Comparison of ENCODE assay signal across 8 cellular contexts in the genomic region with DNA sequence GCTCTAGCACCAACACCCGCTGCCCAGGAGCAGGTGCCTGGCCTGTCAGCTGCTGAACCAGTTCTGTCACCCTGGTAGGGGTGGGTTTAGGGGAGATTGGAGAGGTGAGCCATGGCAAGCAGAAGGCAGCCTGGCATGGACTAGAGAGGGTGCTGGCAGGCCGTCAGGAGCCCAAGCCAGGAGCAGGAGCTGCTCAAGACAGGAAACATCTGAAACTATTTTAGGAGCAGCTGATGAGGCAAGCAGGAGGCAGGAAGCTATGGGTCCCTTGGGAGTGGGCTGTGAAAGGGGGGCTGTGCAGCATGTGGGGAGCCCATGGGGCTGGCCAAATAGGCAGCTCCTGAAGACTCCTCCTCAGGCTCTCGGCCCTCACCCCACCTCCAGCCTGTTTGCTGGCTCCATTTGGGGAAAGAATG. TPM values are rescaled to one million over a fixed set of nuclear protein-coding genes. Genes with fewer than 3 reads are reported as not detected.
DNase-seq lines count a peak whose midpoint lies in the region; ATAC-seq and TF ChIP-seq lines count a peak whose summit lies in the region.

No MANE protein-coding gene starts in this region.

- no peak for ATAC-seq in HG02938 (IDR thresholded peaks at IDR 0.05; ENCODE audit: unreplicated experiment)

- peak overlapping the region; percentile 38 for H3K4me3 Mint-ChIP-seq in activated T-helper 1 cell treated with anti-CD3 and anti-CD28 coated beads, Interleukin-12 subunit alpha, Interleukin-12 subunit beta, Interleukin-2, Interleukin-4 antibody, amounts not matched to agents 30 ng/mL and 10 ng/mL and 1 ng/mL, durations not matched to agents 14 hours and 24 hours and 36 hours

- DNase-seq in AG08395 (ENCODE audit: low spot score) = peak; percentile 89
- no peak for DNase-seq in activated T-helper 1 cell treated with anti-CD3 and anti-CD28 coated beads, Interleukin-12 subunit alpha, Interleukin-12 subunit beta, Interleukin-2, Interleukin-4 antibody, amounts not matched to agents 30 ng/mL and 10 ng/mL and 1 ng/mL, durations not matched to agents 14 hours and 24 hours and 36 hours (ENCODE audit: low spot score)
- DNase-seq in left ventricle myocardium inferior = peak; percentile 88
- DNase-seq in stimulated activated naive CD4-positive, alpha-beta T cell treated with Interleukin-2 at 50 U/mL for 16 hours (lab: John Stamatoyannopoulos, UW) = no peak
- DNase-seq in stimulated activated CD4-positive, alpha-beta T cell treated with anti-CD3 and anti-CD28 coated beads, Interleukin-4, amount 100 ng/mL, for 1 hour = no peak

- H3K36me3 ChIP-seq in HEK293 (ENCODE audit: control insufficient read depth in 2 of 2, insufficient read depth in 1 of 2, low read length in 2 of 2) (no peaks in the 10 kb centered on the region), left ventricle myocardium inferior (peaks cover 13% of the 10 kb centered on the region), skeletal muscle tissue (ENCODE audit: control insufficient read depth in 3 of 3, insufficient read depth in 3 of 3, low read length in 3 of 3) (peaks cover 4 to 7% (median 5%) of the 10 kb centered on the region in 3 donors)

- H3K36me3 Mint-ChIP-seq in activated T-helper 1 cell treated with anti-CD3 and anti-CD28 coated beads, Interleukin-12 subunit alpha, Interleukin-12 subunit beta, Interleukin-2, Interleukin-4 antibody, amounts not matched to agents 30 ng/mL and 10 ng/mL and 1 ng/mL, durations not matched to agents 14 hours and 24 hours and 36 hours (ENCODE audit: low read depth) = peaks cover 14% of the 10 kb centered on the region

- peak overlapping the region; percentile 63 to 82 (median 64) for H3K9ac ChIP-seq in skeletal muscle tissue (ENCODE audit: low read depth in 1 of 3, low read length in 3 of 3)

- POLR2A ChIA-PET in HEK293 (lab: Yijun Ruan, JAX) = interaction anchor here (0.6 to 1.1 kb wide), 2 partner anchors 15 to 19 kb away, joined by 3 read pairs; a partner anchor contains a TSS

- peak overlapping the region; percentile 21 for H3K27ac Mint-ChIP-seq in activated T-helper 1 cell treated with anti-CD3 and anti-CD28 coated beads, Interleukin-12 subunit alpha, Interleukin-12 subunit beta, Interleukin-2, Interleukin-4 antibody, amounts not matched to agents 30 ng/mL and 10 ng/mL and 1 ng/mL, durations not matched to agents 14 hours and 24 hours and 36 hours

- H3K9me3 ChIP-seq in HEK293 (ENCODE audit: control insufficient read depth, insufficient read depth, low read depth, low read length) (no peaks in the 10 kb centered on the region), left ventricle myocardium inferior (replicated peaks) (no peaks in the 10 kb centered on the region), skeletal muscle tissue (ENCODE audit: control insufficient read depth in 3 of 3, low read length in 3 of 3) (no peaks in the 10 kb centered on the region)

- no peaks in the 10 kb centered on the region for H3K9me3 Mint-ChIP-seq in activated T-helper 1 cell treated with anti-CD3 and anti-CD28 coated beads, Interleukin-12 subunit alpha, Interleukin-12 subunit beta, Interleukin-2, Interleukin-4 antibody, amounts not matched to agents 30 ng/mL and 10 ng/mL and 1 ng/mL, durations not matched to agents 14 hours and 24 hours and 36 hours

- peaks cover 3% of the 10 kb centered on the region for H3K27me3 Mint-ChIP-seq in activated T-helper 1 cell treated with anti-CD3 and anti-CD28 coated beads, Interleukin-12 subunit alpha, Interleukin-12 subunit beta, Interleukin-2, Interleukin-4 antibody, amounts not matched to agents 30 ng/mL and 10 ng/mL and 1 ng/mL, durations not matched to agents 14 hours and 24 hours and 36 hours (ENCODE audit: insufficient read depth)

- peaks cover 27% of the 10 kb centered on the region for H3K4me1 Mint-ChIP-seq in activated T-helper 1 cell treated with anti-CD3 and anti-CD28 coated beads, Interleukin-12 subunit alpha, Interleukin-12 subunit beta, Interleukin-2, Interleukin-4 antibody, amounts not matched to agents 30 ng/mL and 10 ng/mL and 1 ng/mL, durations not matched to agents 14 hours and 24 hours and 36 hours (ENCODE audit: low read depth)

- H3K4me1 ChIP-seq in HEK293 (ENCODE audit: control insufficient read depth, insufficient read depth, low read length) (no peaks in the 10 kb centered on the region), left ventricle myocardium inferior (peaks cover 62% of the 10 kb centered on the region), skeletal muscle tissue (ENCODE audit: control insufficient read depth in 3 of 3, insufficient read depth in 3 of 3, low read length in 3 of 3) (peaks cover 45 to 51% (median 48%) of the 10 kb centered on the region in 3 donors)

- TF ChIP-seq CTCF in HEK293 (tag by site-specific recombination; IDR thresholded peaks at IDR 0.05) (no peak), left ventricle myocardium inferior (IDR thresholded peaks at IDR 0.05; ENCODE audit: borderline replicate concordance) (no peak)

- H3K27me3 ChIP-seq in left ventricle myocardium inferior (ENCODE audit: low read depth) (no peaks in the 10 kb centered on the region), skeletal muscle tissue (ENCODE audit: control insufficient read depth in 3 of 3, insufficient read depth in 3 of 3, low read length in 3 of 3) (no peaks in the 10 kb centered on the region)

- CTCF ChIA-PET in HEK293 (lab: Yijun Ruan, JAX) = interaction anchor here (1.3 to 2.0 kb wide), 2 partner anchors 34 to 95 kb away, joined by 4 to 10 read pairs; no protein-coding TSS in a partner anchor

- intact Hi-C loops in activated T-helper 1 cell treated with anti-CD3 and anti-CD28 coated beads, Interleukin-12 subunit alpha, Interleukin-12 subunit beta, Interleukin-2, Interleukin-4 antibody, amounts not matched to agents 30 ng/mL and 10 ng/mL and 1 ng/mL, durations not matched to agents 14 hours and 24 hours and 36 hours (cut with micrococcal nuclease) = no loop called here
- intact Hi-C loops in left ventricle myocardium inferior (cut with micrococcal nuclease) = no loop called here

- H3K27ac ChIP-seq in HEK293 (ENCODE audit: extremely low read depth, low read depth, low read length) (no peak overlapping the region), left ventricle myocardium inferior (replicated peaks) (peak overlapping the region; percentile 99), skeletal muscle tissue (ENCODE audit: low read depth, low read length) (peak overlapping the region; percentile 89)

- H3K4me3 ChIP-seq in HEK293 (ENCODE audit: low read depth, low read length) (no peak overlapping the region), left ventricle myocardium inferior (peak overlapping the region; percentile 91), skeletal muscle tissue (ENCODE audit: low read length in 3 of 3) (peak overlapping the region; percentile 75 to 94 (median 93))

TF ChIP-seq in HEK293, 187 proteins besides CTCF, POLR2A, EP300 and RAD21 (continues in another document):
- TF ChIP-seq ZNF302 (tag by site-specific recombination; IDR thresholded peaks at IDR 0.05; ENCODE audit: low read depth) = no peak

RNA-seq across cellular contexts. Expression of a gene that starts 2.3 kb away (rescaled TPM):
- total RNA-seq in activated T-helper 1 cell treated with anti-CD3 and anti-CD28 coated beads, Interleukin-12 subunit alpha, Interleukin-12 subunit beta, Interleukin-2, Interleukin-4 antibody, amounts not matched to agents 30 ng/mL and 10 ng/mL and 1 ng/mL, durations not matched to agents 14 hours and 24 hours and 36 hours = 1.3 and 2.7 TPM in 2 replicates
- total RNA-seq in left ventricle myocardium inferior (2.3 TPM), skeletal muscle tissue (11.5 TPM)

RNA-seq across cellular contexts. Expression of a gene that starts 5.7 kb away (rescaled TPM):
- total RNA-seq in activated T-helper 1 cell treated with anti-CD3 and anti-CD28 coated beads, Interleukin-12 subunit alpha, Interleukin-12 subunit beta, Interleukin-2, Interleukin-4 antibody, amounts not matched to agents 30 ng/mL and 10 ng/mL and 1 ng/mL, durations not matched to agents 14 hours and 24 hours and 36 hours = not detected in 2 replicates
- not detected for total RNA-seq in left ventricle myocardium inferior
- not detected for total RNA-seq in skeletal muscle tissue

RNA-seq across cellular contexts. Expression of a gene that starts 8.4 kb away (rescaled TPM):
- total RNA-seq in activated T-helper 1 cell treated with anti-CD3 and anti-CD28 coated beads, Interleukin-12 subunit alpha, Interleukin-12 subunit beta, Interleukin-2, Interleukin-4 antibody, amounts not matched to agents 30 ng/mL and 10 ng/mL and 1 ng/mL, durations not matched to agents 14 hours and 24 hours and 36 hours = 90.3 and 97.5 TPM in 2 replicates
- total RNA-seq in left ventricle myocardium inferior = 25.1 TPM
- total RNA-seq in skeletal muscle tissue = 29.7 TPM

RNA-seq across cellular contexts. Expression of a gene that starts 19.0 kb away (rescaled TPM):
- total RNA-seq in activated T-helper 1 cell treated with anti-CD3 and anti-CD28 coated beads, Interleukin-12 subunit alpha, Interleukin-12 subunit beta, Interleukin-2, Interleukin-4 antibody, amounts not matched to agents 30 ng/mL and 10 ng/mL and 1 ng/mL, durations not matched to agents 14 hours and 24 hours and 36 hours = 49.3 and 52.4 TPM in 2 replicates
- 16.9 TPM for total RNA-seq in left ventricle myocardium inferior
- total RNA-seq in skeletal muscle tissue = 23.5 TPM

RNA-seq across cellular contexts. Expression of a gene that starts 51.0 kb away (rescaled TPM):
- 26.5 and 27.9 TPM in 2 replicates for total RNA-seq in activated T-helper 1 cell treated with anti-CD3 and anti-CD28 coated beads, Interleukin-12 subunit alpha, Interleukin-12 subunit beta, Interleukin-2, Interleukin-4 antibody, amounts not matched to agents 30 ng/mL and 10 ng/mL and 1 ng/mL, durations not matched to agents 14 hours and 24 hours and 36 hours
- total RNA-seq in left ventricle myocardium inferior (0.63 TPM), skeletal muscle tissue (2.6 TPM)

Comparison
In these comparisons a context has a peak if more than half of its experiments do, and no peak if none do; other contexts are left out.
1. DNase-seq: peak in AG08395 (single experiment) and left ventricle myocardium inferior (single experiment); none in activated T-helper 1 cell treated with anti-CD3 and anti-CD28 coated beads, Interleukin-12 subunit alpha, Interleukin-12 subunit beta, Interleukin-2, Interleukin-4 antibody, amounts not matched to agents 30 ng/mL and 10 ng/mL and 1 ng/mL, durations not matched to agents 14 hours and 24 hours and 36 hours (single experiment), stimulated activated naive CD4-positive, alpha-beta T cell treated with Interleukin-2 at 50 U/mL for 16 hours (single experiment) and stimulated activated CD4-positive, alpha-beta T cell treated with anti-CD3 and anti-CD28 coated beads, Interleukin-4, amount 100 ng/mL, for 1 hour (single experiment).